ENCODE assay signal across 8 cellular contexts in the genomic region with DNA sequence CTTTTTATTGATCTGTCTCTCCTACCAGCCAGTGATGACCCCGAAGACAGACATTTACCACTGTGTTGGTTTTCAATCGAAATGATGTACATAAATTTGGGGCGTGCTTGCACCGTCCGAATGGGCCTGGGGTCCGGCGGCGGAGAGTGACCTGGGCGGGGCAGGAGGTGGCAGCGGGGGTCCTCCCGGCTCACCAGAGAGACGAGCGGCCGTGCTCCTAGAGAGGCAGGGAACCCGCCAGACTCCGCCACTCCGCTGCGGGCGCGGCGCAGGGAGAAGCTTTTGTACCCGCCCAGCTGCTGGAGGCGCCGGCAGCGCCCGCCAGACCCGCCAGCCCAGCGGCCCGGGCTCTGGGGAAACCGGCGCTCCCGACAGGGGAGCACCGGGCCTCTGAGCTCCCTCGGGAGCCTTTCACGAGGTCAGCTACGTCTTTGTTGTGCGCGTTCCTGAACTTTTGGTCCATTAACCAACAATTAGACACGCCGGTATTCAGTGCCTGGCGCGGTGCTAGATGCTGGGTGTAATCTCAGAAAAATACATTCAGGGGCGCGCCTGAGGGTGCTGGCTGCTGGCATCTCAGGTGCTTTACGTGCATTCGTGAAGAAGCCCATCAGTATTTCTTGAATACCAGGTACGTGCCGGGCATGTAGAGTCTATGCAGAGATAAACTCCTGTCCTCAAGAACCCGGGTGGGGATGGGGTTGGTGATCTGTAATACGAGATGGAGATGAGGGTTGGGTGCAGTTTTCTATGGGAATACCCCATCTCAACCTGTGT. TPM values are rescaled to one million over a fixed set of nuclear protein-coding genes. Genes with fewer than 3 reads are reported as not detected.
A peak's percentile ranks its signal among the peaks of the same experiment; 100 is the strongest.
DNase-seq lines count a peak whose midpoint lies in the region; ATAC-seq and TF ChIP-seq lines count a peak whose summit lies in the region.

A gene with protein sequence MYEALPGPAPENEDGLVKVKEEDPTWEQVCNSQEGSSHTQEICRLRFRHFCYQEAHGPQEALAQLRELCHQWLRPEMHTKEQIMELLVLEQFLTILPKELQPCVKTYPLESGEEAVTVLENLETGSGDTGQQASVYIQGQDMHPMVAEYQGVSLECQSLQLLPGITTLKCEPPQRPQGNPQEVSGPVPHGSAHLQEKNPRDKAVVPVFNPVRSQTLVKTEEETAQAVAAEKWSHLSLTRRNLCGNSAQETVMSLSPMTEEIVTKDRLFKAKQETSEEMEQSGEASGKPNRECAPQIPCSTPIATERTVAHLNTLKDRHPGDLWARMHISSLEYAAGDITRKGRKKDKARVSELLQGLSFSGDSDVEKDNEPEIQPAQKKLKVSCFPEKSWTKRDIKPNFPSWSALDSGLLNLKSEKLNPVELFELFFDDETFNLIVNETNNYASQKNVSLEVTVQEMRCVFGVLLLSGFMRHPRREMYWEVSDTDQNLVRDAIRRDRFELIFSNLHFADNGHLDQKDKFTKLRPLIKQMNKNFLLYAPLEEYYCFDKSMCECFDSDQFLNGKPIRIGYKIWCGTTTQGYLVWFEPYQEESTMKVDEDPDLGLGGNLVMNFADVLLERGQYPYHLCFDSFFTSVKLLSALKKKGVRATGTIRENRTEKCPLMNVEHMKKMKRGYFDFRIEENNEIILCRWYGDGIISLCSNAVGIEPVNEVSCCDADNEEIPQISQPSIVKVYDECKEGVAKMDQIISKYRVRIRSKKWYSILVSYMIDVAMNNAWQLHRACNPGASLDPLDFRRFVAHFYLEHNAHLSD (plus strand): TSS at position 285 of the 777 bp plus-strand sequence. CDS start 2,242 bp downstream, outside the sequence.

- CTCF ChIA-PET in IMR-90 (lab: Yijun Ruan, JAX) = no interaction called here

- H4K5ac ChIP-seq in IMR-90 (ENCODE audit: low read depth, low read length) = peak within 1 kb of the TSS; percentile 95

- H3K27me3 Mint-ChIP-seq in activated T-helper 17 cell treated with anti-CD3 and anti-CD28 coated beads, Interleukin-2, amount 50 U/mL, for 72 hours = peaks cover 14% of the 10 kb centered on the region
- peaks cover 24% of the 10 kb centered on the region in 2 donors for H3K27me3 Mint-ChIP-seq in natural killer cell (ENCODE audit: low read depth in 2 of 2)

- H2BK120ac ChIP-seq in IMR-90 (ENCODE audit: low read depth, low read length) = peak within 1 kb of the TSS; percentile 61; the same call in 1 of the 2 replicates

- H3K36me3 Mint-ChIP-seq in activated T-helper 17 cell treated with anti-CD3 and anti-CD28 coated beads, Interleukin-2, amount 50 U/mL, for 72 hours (ENCODE audit: low read depth) = peaks cover 9% of the 10 kb centered on the region
- peaks cover 13% of the 10 kb centered on the region for H3K36me3 Mint-ChIP-seq in natural killer cell

- H4K8ac ChIP-seq in IMR-90 (ENCODE audit: low read depth in 2 of 2, low read length in 2 of 2) = peak within 1 kb of the TSS; percentile 93 to 94

- in situ Hi-C loops in IMR-90 (cut with MboI; ENCODE audit: low sequenced_read_pairs) = no loop called here

- H3K36me3 ChIP-seq in IMR-90 (ENCODE audit: control insufficient read depth, insufficient read depth, low read length) (peaks cover 14% of the 10 kb centered on the region), stomach smooth muscle (ENCODE audit: control insufficient read depth in 2 of 2, insufficient read depth in 2 of 2, low read length in 2 of 2) (peaks cover 21 to 25% of the 10 kb centered on the region in 2 donors)

- H2BK20ac ChIP-seq in IMR-90 (ENCODE audit: low read depth, low read length) = no peak within 1 kb of the TSS; the same call in 1 of the 2 replicates

- H3K4me2 ChIP-seq in IMR-90 (ENCODE audit: low read depth, low read length) = peak within 1 kb of the TSS; percentile 94

- H3K9ac ChIP-seq in IMR-90 (ENCODE audit: low read depth, low read length) (peak within 1 kb of the TSS; percentile 88), stomach smooth muscle (ENCODE audit: low read length in 2 of 2) (peak within 1 kb of the TSS; percentile 83 to 86)

- H3K4me3 Mint-ChIP-seq in activated T-helper 17 cell treated with anti-CD3 and anti-CD28 coated beads, Interleukin-2, amount 50 U/mL, for 72 hours = peak within 1 kb of the TSS; percentile 68
- H3K4me3 Mint-ChIP-seq in natural killer cell = peak within 1 kb of the TSS; percentile 67

- intact Hi-C loops in IMR-90 (cut with micrococcal nuclease) (loop anchor here (1.0 to 2.0 kb wide), 2 partner anchors 29 to 75 kb away; partner anchors contain the start of gene ZKSCAN4), natural killer cell (cut with micrococcal nuclease) (no loop called here)

- H3K27ac ChIP-seq in IMR-90 (ENCODE audit: insufficient read depth, low read length) (peak within 1 kb of the TSS; percentile 61), stomach smooth muscle (ENCODE audit: low read length) (peak within 1 kb of the TSS; percentile 19)

- dilution Hi-C loops in IMR-90 (cut with HindIII; ENCODE audit: low sequenced_read_pairs, unreplicated experiment) = no loop called here

- H3K9me3 ChIP-seq in IMR-90 (ENCODE audit: control insufficient read depth, insufficient read depth, low read length) (peaks cover 3% of the 10 kb centered on the region), stomach smooth muscle (ENCODE audit: control insufficient read depth in 2 of 2, low read length in 2 of 2) (no peaks in the 10 kb centered on the region)

- H2BK5ac ChIP-seq in IMR-90 (ENCODE audit: low read depth, low read length, poor library complexity, severe bottlenecking) = peak within 1 kb of the TSS; percentile 67

- POLR2A ChIA-PET in IMR-90 (lab: Charles Lee; ENCODE audit: unreplicated experiment) = interaction anchor here (0.6 to 1.0 kb wide), 2 partner anchors 16 to 30 kb away, joined by 5 to 7 read pairs; no protein-coding TSS in a partner anchor

- no peak within 1 kb of the TSS for H3K27ac Mint-ChIP-seq in activated T-helper 17 cell treated with anti-CD3 and anti-CD28 coated beads, Interleukin-2, amount 50 U/mL, for 72 hours
- no peak within 1 kb of the TSS for H3K27ac Mint-ChIP-seq in natural killer cell

- peak within 1 kb of the TSS; percentile 85 for H4K91ac ChIP-seq in IMR-90 (ENCODE audit: insufficient read depth, low read depth, low read length)

- no peak within 1 kb of the TSS for H2AK5ac ChIP-seq in IMR-90 (ENCODE audit: low read depth, low read length)

- peak within 1 kb of the TSS; percentile 89 for H2AK9ac ChIP-seq in IMR-90 (replicated peaks; ENCODE audit: low read depth, low read length, poor library complexity)

- peak within 1 kb of the TSS; percentile 98 for H2AFZ ChIP-seq in IMR-90 (replicated peaks; ENCODE audit: low read length, poor library complexity)

- H3K79me1 ChIP-seq in IMR-90 (ENCODE audit: low read depth in 1 of 2, low read length in 2 of 2) = peaks cover 15 to 25% of the 10 kb centered on the region in 2 experiments

- TF ChIP-seq CTCF in IMR-90 (conservative IDR thresholded peaks at IDR 0.05; ENCODE audit: low read depth, low read length) (no peak), fibroblast of the aortic adventitia (IDR thresholded peaks at IDR 0.05; ENCODE audit: insufficient read depth, low read length) (no peak), natural killer cell (IDR thresholded peaks at IDR 0.05) (no peak)

- H3K27me3 ChIP-seq in IMR-90 (ENCODE audit: control insufficient read depth, insufficient read depth, low read length) = no peaks in the 10 kb centered on the region
- no peaks in the 10 kb centered on the region for H3K27me3 ChIP-seq in stomach smooth muscle (ENCODE audit: control insufficient read depth in 1 of 2, insufficient read depth in 2 of 2, low read length in 2 of 2)

- peak within 1 kb of the TSS; percentile 53; the same call in 1 of the 2 replicates for H3K23ac ChIP-seq in IMR-90 (ENCODE audit: low read depth, low read length)

- no peaks in the 10 kb centered on the region for H4K20me1 ChIP-seq in IMR-90 (ENCODE audit: insufficient read depth, low read length)

- H3K4me1 ChIP-seq in IMR-90 (ENCODE audit: control insufficient read depth, insufficient read depth, low read length) (peaks cover 3% of the 10 kb centered on the region; the same call in 1 of the 2 replicates), stomach smooth muscle (ENCODE audit: control insufficient read depth, insufficient read depth, low read length) (no peaks in the 10 kb centered on the region)

- H3K4ac ChIP-seq in IMR-90 (ENCODE audit: low read depth, low read length) = peak within 1 kb of the TSS; percentile 93

- TF ChIP-seq POLR2A in IMR-90 (IDR thresholded peaks at IDR 0.05; ENCODE audit: low read depth, low read length) = peak; percentile 52

- H3K14ac ChIP-seq in IMR-90 (replicated peaks; ENCODE audit: low read depth, low read length) = peak within 1 kb of the TSS; percentile 98

- ATAC-seq in GM21515 (IDR thresholded peaks at IDR 0.05; ENCODE audit: unreplicated experiment) (peak; percentile 82), IMR-90 (ENCODE audit: low read depth) (peak; percentile 97), natural killer cell (peak; percentile 64 to 89 (median 73))
- peak; percentile 82 for ATAC-seq in activated T-helper 17 cell treated with anti-CD3 and anti-CD28 coated beads, Interleukin-2, amount 50 U/mL, for 72 hours (replicated peaks)

- peak within 1 kb of the TSS; percentile 64 for H3K18ac ChIP-seq in IMR-90 (ENCODE audit: low read depth, low read length)

- no peaks in the 10 kb centered on the region for H3K4me1 Mint-ChIP-seq in activated T-helper 17 cell treated with anti-CD3 and anti-CD28 coated beads, Interleukin-2, amount 50 U/mL, for 72 hours
- H3K4me1 Mint-ChIP-seq in natural killer cell = peaks cover 8% of the 10 kb centered on the region in 2 donors

- H3K9me1 ChIP-seq in IMR-90 (ENCODE audit: insufficient read depth, low read length) = no peaks in the 10 kb centered on the region; the same call in 1 of the 2 replicates

- no peaks in the 10 kb centered on the region for H3K9me3 Mint-ChIP-seq in activated T-helper 17 cell treated with anti-CD3 and anti-CD28 coated beads, Interleukin-2, amount 50 U/mL, for 72 hours
- H3K9me3 Mint-ChIP-seq in natural killer cell = no peaks in the 10 kb centered on the region

- 0% methylated on average over 25 of the region's 50 CpGs; no CpG with 5 or more reads in 1 of the 2 experiments for WGBS in IMR-90 (ENCODE audit: extremely low coverage in 2 of 2, insufficient read length in 1 of 2), 2 experiments

- peak within 1 kb of the TSS; percentile 69; the same call in 1 of the 2 replicates for H3K56ac ChIP-seq in IMR-90 (ENCODE audit: extremely low read depth, insufficient read depth, low read length)

- DNase-seq in DMS153 treated with DMSO at 0.1 percent for 48 hours (lab: John Stamatoyannopoulos, UW; ENCODE audit: unreplicated experiment) (peak; percentile 63), IMR-90 (peak; percentile 77), OCI-M1 (lab: John Stamatoyannopoulos, UW) (peak; percentile 92), fibroblast of the aortic adventitia (ENCODE audit: low read depth) (peak; percentile 73), natural killer cell (peak; percentile 31)

- BruUV-seq in IMR-90 (replicated peaks; lab: Mats Ljungman, UMichigan) = no TSS peak

- peak within 1 kb of the TSS; percentile 95 for H3K4me3 ChIP-seq in IMR-90 (ENCODE audit: insufficient read depth, low read depth, low read length)
- H3K4me3 ChIP-seq in fibroblast of the aortic adventitia (ENCODE audit: low read depth, low read length) = peak within 1 kb of the TSS; percentile 75
- H3K4me3 ChIP-seq in stomach smooth muscle (ENCODE audit: low read length in 2 of 2) = peak within 1 kb of the TSS; percentile 64 to 88

- TF ChIP-seq RAD21 in IMR-90 (IDR thresholded peaks at IDR 0.05; ENCODE audit: low read length) = peak; percentile 21; the same call in 1 of the 2 replicates

- no peak within 1 kb of the TSS for H2BK15ac ChIP-seq in IMR-90 (ENCODE audit: low read depth, low read length)

RNA-seq across cellular contexts. Expression of the gene that starts here (rescaled TPM):
- total RNA-seq in IMR-90 (2012; rRNA removed) (6.3 and 6.9 TPM in 2 replicates), fibroblast of the aortic adventitia (ENCODE audit: low replicate concordance) (7.7 and 8.1 TPM in 2 replicates), natural killer cell (1 to 10 TPM; 1.1 to 1.5 (median 1.1) TPM)
- 3.3 and 3.9 TPM in 2 replicates for polyA plus RNA-seq in IMR-90 (2012; rRNA removed)
- 1.1 and 1.5 TPM in 2 replicates for polyA plus RNA-seq in IMR-90 (2012; cell fraction: cytosol; rRNA removed)
- 2.2 and 4.3 TPM in 2 replicates for polyA plus RNA-seq in IMR-90 (2012; cell fraction: nucleus; rRNA removed; ENCODE audit: low replicate concordance)
- under 1 TPM; 0.64 to 0.76 TPM for total RNA-seq in activated T-helper 17 cell treated with anti-CD3 and anti-CD28 coated beads, Interleukin-2, amount 50 U/mL, for 72 hours

Comparison
In these comparisons a context has a peak if more than half of its experiments do, and no peak if none do; other contexts are left out.
1. Peak in every context shown above with its lines: DNase-seq, ATAC-seq, H3K4me3 ChIP-seq and H3K27ac ChIP-seq.
2. Peak in ATAC-seq in activated T-helper 17 cell treated with anti-CD3 and anti-CD28 coated beads, Interleukin-2, amount 50 U/mL, for 72 hours; RNA of the gene not detected or under 1 TPM.
3. DNase-seq: peak in every context shown above with its lines; median percentile 92 in OCI-M1; 77 in IMR-90; 73 in fibroblast of the aortic adventitia; 63 in DMS153 treated with DMSO at 0.1 percent for 48 hours; 31 in natural killer cell.